ENCODE assay signal across 12 cellular contexts in genomic region chr2:20596973-20597867, GRCh38. TPM values are rescaled to one million over a fixed set of nuclear protein-coding genes. Genes with fewer than 3 reads are reported as not detected.
DNase-seq lines count a peak whose midpoint lies in the region; ATAC-seq and TF ChIP-seq lines count a peak whose summit lies in the region.
"Had no signal": no experiment of that assay in that cellular context is flagged by ENCODE, and none has a peak within 500 bp of the region (broad histone marks: within the 10 kb centered on the region; RNA-seq: fewer than 3 reads in every experiment).

No MANE protein-coding gene starts in this region.

- H3K4me1 ChIP-seq in right atrium auricular region (peaks cover 4 to 73% of the 10 kb centered on the region in 2 donors), rectal smooth muscle tissue (ENCODE audit: control insufficient read depth, insufficient read depth, low read length) (peaks cover 14% of the 10 kb centered on the region)

- DNase-seq in G401 (ENCODE audit: low spot score) = peak; percentile 79
- peak; percentile 81 for DNase-seq in amniotic epithelial cell (ENCODE audit: low read depth)
- peak; percentile 95 for DNase-seq in right atrium auricular region (ENCODE audit: low spot score)
- DNase-seq in retina = no peak
- DNase-seq in GM10248 (ENCODE audit: extremely low spot score) = no peak
- no peak for DNase-seq in HUDEP-2 (lab: John Stamatoyannopoulos, UW; ENCODE audit: unreplicated experiment in 76 of 76)
- DNase-seq: GDM1, H7, NCI-H1436, T1000 had no signal

- H3K27ac ChIP-seq in right atrium auricular region (peak overlapping the region; percentile 65 to 78), rectal smooth muscle tissue (ENCODE audit: low read depth, low read length) (peak overlapping the region; percentile 60)

- no peak for TF ChIP-seq CTCF in right atrium auricular region (IDR thresholded peaks at IDR 0.05)
- TF ChIP-seq CTCF in GM10248 (IDR thresholded peaks at IDR 0.05; ENCODE audit: control extremely low read depth, extremely low read depth, low read depth, missing control alignments) = no peak

- CTCF ChIA-PET in GM10248 (lab: Yijun Ruan, JAX) = interaction anchor here (0.9 to 3.8 kb wide), 9 partner anchors 7 to 185 kb away, joined by 3 to 23 read pairs (median 8); partner anchors contain the start of gene HS1BP3

- H3K4me3 ChIP-seq in right atrium auricular region (no peak overlapping the region), rectal smooth muscle tissue (ENCODE audit: low read length) (no peak overlapping the region)

- no peak overlapping the region for H3K9ac ChIP-seq in rectal smooth muscle tissue (ENCODE audit: low read length)

- in situ Hi-C loops in G401 (cut with HindIII; ENCODE audit: low sequenced_read_pairs) = no loop called here

- H3K27me3 ChIP-seq in right atrium auricular region = no peaks in the 10 kb centered on the region
- H3K27me3 ChIP-seq in rectal smooth muscle tissue (ENCODE audit: control insufficient read depth, insufficient read depth, low read length) = no peaks in the 10 kb centered on the region

- POLR2A ChIA-PET in GM10248 (lab: Yijun Ruan, JAX) = interaction anchor here (4.3 kb wide), 1 partner anchor 150 kb away, joined by 52 read pairs; the partner anchor contains the start of gene RHOB

- H3K36me3 ChIP-seq in right atrium auricular region (no peaks in the 10 kb centered on the region), rectal smooth muscle tissue (ENCODE audit: control insufficient read depth, insufficient read depth, low read length) (no peaks in the 10 kb centered on the region)

- no peaks in the 10 kb centered on the region for H3K9me3 ChIP-seq in right atrium auricular region

- no peak for ATAC-seq in GM21367 (IDR thresholded peaks at IDR 0.05; ENCODE audit: unreplicated experiment)

RNA-seq across cellular contexts. Expression of gene HS1BP3, which starts 53.7 kb away (rescaled TPM):
- total RNA-seq in G401 (2014; rRNA removed; shearing (Covaris generic)) = 47.6 and 53.7 TPM in 2 replicates
- total RNA-seq in right atrium auricular region = 10 to 100 TPM; 19.5 to 26.0 TPM

Comparison
In these comparisons a context has a peak if more than half of its experiments do, and no peak if none do; other contexts are left out.
1. DNase-seq: peak in G401 (single experiment), amniotic epithelial cell (single experiment) and right atrium auricular region (single experiment); none in retina (single experiment), GM10248 (single experiment) and HUDEP-2 (0 of 76).